8 cellular contexts compared by ENCODE assay signal in the genomic region with DNA sequence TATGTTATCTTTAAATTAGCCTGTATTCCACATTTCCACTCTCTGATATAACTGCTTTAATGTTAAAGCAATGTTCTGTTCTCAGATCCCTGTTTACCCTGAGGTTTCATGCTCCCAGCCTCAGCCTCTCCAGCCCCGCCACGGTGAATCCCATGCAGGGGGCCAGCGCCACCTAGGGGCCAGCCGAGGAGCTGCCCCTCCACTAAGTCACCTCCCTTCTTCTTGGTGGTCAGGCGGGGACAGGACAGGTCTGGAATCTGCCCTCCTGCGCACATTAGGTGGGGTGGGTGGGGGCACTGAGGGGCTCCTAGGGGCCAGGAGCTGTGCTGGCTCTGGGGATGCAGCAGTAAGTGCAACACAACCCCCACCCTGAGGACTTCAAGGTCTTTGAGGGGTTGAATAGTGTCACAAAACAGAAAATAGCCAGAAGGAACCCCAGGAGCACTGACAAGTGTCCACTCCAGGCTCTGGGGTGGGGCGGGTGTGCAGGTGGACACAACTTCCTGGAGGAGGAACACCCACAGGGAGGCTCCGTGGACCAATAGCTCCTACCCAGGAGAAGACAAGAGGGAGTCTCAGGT.
DNase-seq lines count a peak whose midpoint lies in the region; ATAC-seq and TF ChIP-seq lines count a peak whose summit lies in the region.

No MANE protein-coding gene starts in this region.

- no peaks in the 10 kb centered on the region for H3K9me3 Mint-ChIP-seq in chondrocyte (ENCODE audit: low read depth)

- H3K9me3 ChIP-seq in liver (ENCODE audit: control insufficient read depth in 4 of 4, low read length in 3 of 4) = no peaks in the 10 kb centered on the region

- no peak overlapping the region for H3K27ac Mint-ChIP-seq in chondrocyte (ENCODE audit: unreplicated experiment)

- no peaks in the 10 kb centered on the region for H3K27me3 ChIP-seq in liver (ENCODE audit: control insufficient read depth in 4 of 4, insufficient read depth in 4 of 4, low read length in 3 of 4)

- no peaks in the 10 kb centered on the region for H3K27me3 Mint-ChIP-seq in chondrocyte (ENCODE audit: low read depth)

- no peaks in the 10 kb centered on the region for H3K36me3 ChIP-seq in liver (ENCODE audit: control insufficient read depth in 4 of 4, insufficient read depth in 3 of 4, low read depth in 1 of 4, low read length in 3 of 4)

- no peaks in the 10 kb centered on the region for H3K4me1 ChIP-seq in liver (ENCODE audit: control insufficient read depth in 4 of 4, insufficient read depth in 4 of 4, low read length in 3 of 4)

- DNase-seq in Caki2 (ENCODE audit: low read depth) (peak; percentile 64), NCI-H524 treated with DMSO at 0.1 percent for 48 hours (lab: John Stamatoyannopoulos, UW) (peak; percentile 12), chondrocyte (ENCODE audit: low spot score) (no peak)
- DNase-seq in activated CD4-positive, alpha-beta T cell treated with anti-CD3 and anti-CD28 coated beads for 48 hours = peak; percentile 87
- DNase-seq in stimulated activated CD4-positive, alpha-beta T cell treated with anti-CD3 and anti-CD28 coated beads, TNF-alpha, amount 100 ng/mL, for 1 hour (ENCODE audit: low read depth in 3 of 3, low spot score in 1 of 3) = peak; percentile 57 to 83 (median 61)

- peak; percentile 93 to 95 for TF ChIP-seq RAD21 in liver (IDR thresholded peaks at IDR 0.05)

- WGBS in liver = 6% methylated on average over 8 of the region's 8 CpGs

- H3K4me3 ChIP-seq in liver (ENCODE audit: low read depth in 1 of 3, low read length in 3 of 3) = no peak overlapping the region

- ATAC-seq in HG02763 (IDR thresholded peaks at IDR 0.05; ENCODE audit: unreplicated experiment) = peak; percentile 36
- no peak for ATAC-seq in GM19395 (IDR thresholded peaks at IDR 0.05; ENCODE audit: unreplicated experiment)

- in situ Hi-C loops in Caki2 (cut with HindIII; ENCODE audit: low pct_unique_long_range_greater_than_20kb, low sequenced_read_pairs) = loop anchor here (25.0 kb wide), 1 partner anchor 147 kb away; no protein-coding TSS in a partner anchor

- no peak overlapping the region for H3K9ac ChIP-seq in liver (ENCODE audit: low read depth in 1 of 2, low read length in 2 of 2)

- H3K27ac ChIP-seq in liver (ENCODE audit: low read depth in 1 of 2, low read length in 2 of 2) = no peak overlapping the region

- H3K36me3 Mint-ChIP-seq in chondrocyte (ENCODE audit: low read depth) = no peaks in the 10 kb centered on the region

- no peaks in the 10 kb centered on the region for H3K4me1 Mint-ChIP-seq in chondrocyte (ENCODE audit: low read depth)

- no peak overlapping the region for H3K4me3 Mint-ChIP-seq in chondrocyte (ENCODE audit: unreplicated experiment)

- TF ChIP-seq CTCF in chondrocyte (IDR thresholded peaks at IDR 0.05) (peak; percentile 92), liver (IDR thresholded peaks at IDR 0.05; ENCODE audit: low read depth, low read length, missing input control) (peak; percentile 94)

TF ChIP-seq in liver, 16 proteins besides CTCF, POLR2A, EP300 and RAD21:
- TF ChIP-seq NR2F2 (IDR thresholded peaks at IDR 0.05) (no peak), YY1 (IDR thresholded peaks at IDR 0.05) (no peak), RXRA (IDR thresholded peaks at IDR 0.05) (no peak), HNF4G (IDR thresholded peaks at IDR 0.05) (no peak), FOXA2 (IDR thresholded peaks at IDR 0.05) (no peak), GABPA (IDR thresholded peaks at IDR 0.05 in 1 of 2, conservative IDR thresholded peaks at IDR 0.05 in 1 of 2) (no peak), HNF4A (conservative IDR thresholded peaks at IDR 0.05) (no peak), FOXA1 (IDR thresholded peaks at IDR 0.05) (no peak), JUND (IDR thresholded peaks at IDR 0.05) (no peak), EGR1 (IDR thresholded peaks at IDR 0.05; ENCODE audit: low read depth in 2 of 2) (no peak), TAF1 (conservative IDR thresholded peaks at IDR 0.05) (no peak), SP1 (IDR thresholded peaks at IDR 0.05) (no peak)
- TF ChIP-seq, protein P1, sequence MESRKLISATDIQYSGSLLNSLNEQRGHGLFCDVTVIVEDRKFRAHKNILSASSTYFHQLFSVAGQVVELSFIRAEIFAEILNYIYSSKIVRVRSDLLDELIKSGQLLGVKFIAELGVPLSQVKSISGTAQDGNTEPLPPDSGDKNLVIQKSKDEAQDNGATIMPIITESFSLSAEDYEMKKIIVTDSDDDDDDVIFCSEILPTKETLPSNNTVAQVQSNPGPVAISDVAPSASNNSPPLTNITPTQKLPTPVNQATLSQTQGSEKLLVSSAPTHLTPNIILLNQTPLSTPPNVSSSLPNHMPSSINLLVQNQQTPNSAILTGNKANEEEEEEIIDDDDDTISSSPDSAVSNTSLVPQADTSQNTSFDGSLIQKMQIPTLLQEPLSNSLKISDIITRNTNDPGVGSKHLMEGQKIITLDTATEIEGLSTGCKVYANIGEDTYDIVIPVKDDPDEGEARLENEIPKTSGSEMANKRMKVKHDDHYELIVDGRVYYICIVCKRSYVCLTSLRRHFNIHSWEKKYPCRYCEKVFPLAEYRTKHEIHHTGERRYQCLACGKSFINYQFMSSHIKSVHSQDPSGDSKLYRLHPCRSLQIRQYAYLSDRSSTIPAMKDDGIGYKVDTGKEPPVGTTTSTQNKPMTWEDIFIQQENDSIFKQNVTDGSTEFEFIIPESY (IDR thresholded peaks at IDR 0.05) = no peak
- TF ChIP-seq, protein P2, sequence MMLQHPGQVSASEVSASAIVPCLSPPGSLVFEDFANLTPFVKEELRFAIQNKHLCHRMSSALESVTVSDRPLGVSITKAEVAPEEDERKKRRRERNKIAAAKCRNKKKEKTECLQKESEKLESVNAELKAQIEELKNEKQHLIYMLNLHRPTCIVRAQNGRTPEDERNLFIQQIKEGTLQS (IDR thresholded peaks at IDR 0.05) = no peak
- TF ChIP-seq, protein P3, sequence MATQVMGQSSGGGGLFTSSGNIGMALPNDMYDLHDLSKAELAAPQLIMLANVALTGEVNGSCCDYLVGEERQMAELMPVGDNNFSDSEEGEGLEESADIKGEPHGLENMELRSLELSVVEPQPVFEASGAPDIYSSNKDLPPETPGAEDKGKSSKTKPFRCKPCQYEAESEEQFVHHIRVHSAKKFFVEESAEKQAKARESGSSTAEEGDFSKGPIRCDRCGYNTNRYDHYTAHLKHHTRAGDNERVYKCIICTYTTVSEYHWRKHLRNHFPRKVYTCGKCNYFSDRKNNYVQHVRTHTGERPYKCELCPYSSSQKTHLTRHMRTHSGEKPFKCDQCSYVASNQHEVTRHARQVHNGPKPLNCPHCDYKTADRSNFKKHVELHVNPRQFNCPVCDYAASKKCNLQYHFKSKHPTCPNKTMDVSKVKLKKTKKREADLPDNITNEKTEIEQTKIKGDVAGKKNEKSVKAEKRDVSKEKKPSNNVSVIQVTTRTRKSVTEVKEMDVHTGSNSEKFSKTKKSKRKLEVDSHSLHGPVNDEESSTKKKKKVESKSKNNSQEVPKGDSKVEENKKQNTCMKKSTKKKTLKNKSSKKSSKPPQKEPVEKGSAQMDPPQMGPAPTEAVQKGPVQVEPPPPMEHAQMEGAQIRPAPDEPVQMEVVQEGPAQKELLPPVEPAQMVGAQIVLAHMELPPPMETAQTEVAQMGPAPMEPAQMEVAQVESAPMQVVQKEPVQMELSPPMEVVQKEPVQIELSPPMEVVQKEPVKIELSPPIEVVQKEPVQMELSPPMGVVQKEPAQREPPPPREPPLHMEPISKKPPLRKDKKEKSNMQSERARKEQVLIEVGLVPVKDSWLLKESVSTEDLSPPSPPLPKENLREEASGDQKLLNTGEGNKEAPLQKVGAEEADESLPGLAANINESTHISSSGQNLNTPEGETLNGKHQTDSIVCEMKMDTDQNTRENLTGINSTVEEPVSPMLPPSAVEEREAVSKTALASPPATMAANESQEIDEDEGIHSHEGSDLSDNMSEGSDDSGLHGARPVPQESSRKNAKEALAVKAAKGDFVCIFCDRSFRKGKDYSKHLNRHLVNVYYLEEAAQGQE (IDR thresholded peaks at IDR 0.05) = no peak
